9 cellular contexts compared by ENCODE assay signal in the genomic region with DNA sequence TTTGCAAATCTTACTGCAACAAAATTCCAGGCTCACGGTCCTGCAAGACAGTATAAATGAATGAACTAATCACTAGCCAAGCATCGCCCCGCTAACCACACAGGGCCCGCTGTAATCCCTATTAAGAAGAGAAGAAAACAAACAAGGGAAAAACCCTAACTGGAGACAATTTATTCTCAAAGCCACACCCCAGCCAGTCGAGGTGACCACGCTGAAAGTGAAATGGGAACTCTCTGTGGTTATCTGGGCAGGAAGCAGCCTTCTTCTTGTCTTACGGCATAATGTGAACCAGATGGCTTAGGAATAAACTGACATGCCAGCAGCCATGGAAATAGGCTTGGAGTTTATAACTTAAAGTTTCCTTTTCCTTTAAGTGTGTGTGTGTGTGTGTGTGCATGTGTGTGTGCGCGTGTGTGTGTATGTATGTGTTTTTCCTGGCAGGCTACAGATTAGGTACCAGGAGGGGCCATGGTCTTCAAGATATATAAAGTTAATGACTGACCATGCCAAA.
DNase-seq lines count a peak whose midpoint lies in the region; ATAC-seq and TF ChIP-seq lines count a peak whose summit lies in the region.
"Had no signal": no experiment of that assay in that cellular context is flagged by ENCODE, and none has a peak within 500 bp of the region (broad histone marks: within the 10 kb centered on the region; RNA-seq: fewer than 3 reads in every experiment).

No MANE protein-coding gene starts in this region.

- H3K27me3 Mint-ChIP-seq in brain = no peaks in the 10 kb centered on the region
- H3K27me3 Mint-ChIP-seq in nephron progenitor cell (ENCODE audit: low read depth, poor library complexity) = no peaks in the 10 kb centered on the region

- no peak overlapping the region for H3K4me3 ChIP-seq in KMS-11 (IDR thresholded peaks at IDR 0.05; ENCODE audit: insufficient read depth, low read depth, low read length)

- no peaks in the 10 kb centered on the region for H3K36me3 ChIP-seq in KMS-11 (ENCODE audit: insufficient read depth)

- no peaks in the 10 kb centered on the region for H3K79me2 ChIP-seq in KMS-11 (ENCODE audit: insufficient read depth, low read depth)

- H3K9me3 Mint-ChIP-seq in brain (peaks cover 0 to 4% (median 0%) of the 10 kb centered on the region in 5 experiments), nephron progenitor cell (no peaks in the 10 kb centered on the region)
- H3K9me3 Mint-ChIP-seq: natural killer cell had no signal

- no peak overlapping the region for H3K27ac ChIP-seq in KMS-11

- DNase-seq in GOT3 (lab: John Stamatoyannopoulos, UW) (peak; percentile 16), nephron progenitor cell (no peak), LoVo (ENCODE audit: low spot score) (no peak), SK-N-DZ (ENCODE audit: low spot score) (no peak)
- DNase-seq in activated CD4-positive, alpha-beta T cell treated with anti-CD3 and anti-CD28 coated beads for 4 hours = no peak
- DNase-seq: natural killer cell had no signal

- peaks cover 33% of the 10 kb centered on the region for H3K4me1 ChIP-seq in KMS-11 (ENCODE audit: low read depth, poor library complexity, severe bottlenecking)

- H2AFZ ChIP-seq in KMS-11 (ENCODE audit: low read depth) = no peak overlapping the region

- peak overlapping the region; percentile 42 to 84 (median 52) for H3K27ac Mint-ChIP-seq in brain
- peak overlapping the region; percentile 60 for H3K27ac Mint-ChIP-seq in nephron progenitor cell
- H3K27ac Mint-ChIP-seq: natural killer cell had no signal

- no peak overlapping the region for H3K9ac ChIP-seq in KMS-11

- H3K36me3 Mint-ChIP-seq in brain = peaks cover 33% of the 10 kb centered on the region
- H3K36me3 Mint-ChIP-seq in nephron progenitor cell (ENCODE audit: low read depth) = peaks cover 41% of the 10 kb centered on the region
- H3K36me3 Mint-ChIP-seq: natural killer cell had no signal

- H4K20me1 ChIP-seq in KMS-11 (ENCODE audit: insufficient read depth) = no peaks in the 10 kb centered on the region

- TF ChIP-seq CTCF in KMS-11 (conservative IDR thresholded peaks at IDR 0.05; ENCODE audit: low read depth, low read length) (no peak), brain (conservative IDR thresholded peaks at IDR 0.05) (no peak), nephron progenitor cell (IDR thresholded peaks at IDR 0.05) (no peak)

- H3K4me2 ChIP-seq in KMS-11 = peak overlapping the region; percentile 56

- H3K4me1 Mint-ChIP-seq in brain (peaks cover 57% of the 10 kb centered on the region), nephron progenitor cell (peaks cover 55% of the 10 kb centered on the region)

- H3K27me3 ChIP-seq in KMS-11 (ENCODE audit: insufficient read depth, low read depth) = peaks cover 27% of the 10 kb centered on the region; the same call in 1 of the 2 replicates

- H3K4me3 Mint-ChIP-seq in brain = peak overlapping the region in 3 of 5 experiments; percentile 25 to 64 (median 46)
- peak overlapping the region; percentile 19 for H3K4me3 Mint-ChIP-seq in nephron progenitor cell
- H3K4me3 Mint-ChIP-seq: natural killer cell had no signal

- ATAC-seq in GM18499 (IDR thresholded peaks at IDR 0.05; ENCODE audit: insufficient read depth, unreplicated experiment) = peak; percentile 97
